26 cellular contexts compared by ENCODE assay signal in genomic region chr9:90259302-90260246, GRCh38.
DNase-seq lines count a peak whose midpoint lies in the region; ATAC-seq and TF ChIP-seq lines count a peak whose summit lies in the region.
"Had no signal": no experiment of that assay in that cellular context is flagged by ENCODE, and none has a peak within 500 bp of the region (broad histone marks: within the 10 kb centered on the region; RNA-seq: fewer than 3 reads in every experiment).

No MANE protein-coding gene starts in this region.

- 91 to 98% methylated on average over 7 of the region's 7 CpGs for WGBS in endodermal cell (ENCODE audit: insufficient coverage in 1 of 2, insufficient read length in 1 of 2), 2 experiments

- no TSS peak for BruUV-seq in PC-3 (replicated peaks; lab: Mats Ljungman, UMichigan)

- no peak overlapping the region for H3K4me3 ChIP-seq in endodermal cell (ENCODE audit: low read length)
- H3K4me3 ChIP-seq in PC-3 (ENCODE audit: low read length), result no peak overlapping the region
- H3K4me3 ChIP-seq: cardiac muscle cell, coronary artery, gastroesophageal sphincter, suprapubic skin had no signal

- H3K36me3 Mint-ChIP-seq in activated T-helper 17 cell treated with anti-CD3 and anti-CD28 coated beads, Interleukin-2, amount 50 U/mL, for 72 hours (ENCODE audit: low read depth), result no peaks in the 10 kb centered on the region
- H3K36me3 Mint-ChIP-seq in endodermal cell (ENCODE audit: low read depth), result no peaks in the 10 kb centered on the region

- intact Hi-C loops in PC-3 (cut with micrococcal nuclease), result no loop called here

- no peaks in the 10 kb centered on the region for H3K36me3 ChIP-seq in endodermal cell (ENCODE audit: control insufficient read depth, insufficient read depth, low read length)
- no peaks in the 10 kb centered on the region for H3K36me3 ChIP-seq in PC-3 (ENCODE audit: low read depth, low read length)
- H3K36me3 ChIP-seq: cardiac muscle cell, gastroesophageal sphincter, suprapubic skin had no signal

- TF ChIP-seq CTCF in endodermal cell (conservative IDR thresholded peaks at IDR 0.05), result no peak
- TF ChIP-seq CTCF in PC-3 (conservative IDR thresholded peaks at IDR 0.05; ENCODE audit: low read depth, low read length), result no peak

- POLR2A ChIA-PET in PC-3 (lab: Charles Lee; ENCODE audit: unreplicated experiment), result no interaction called here

- CTCF ChIA-PET in PC-3 (lab: Charles Lee), result no interaction called here

- H3K9ac ChIP-seq in endodermal cell (ENCODE audit: extremely low read depth, low read length, poor library complexity, severe bottlenecking) (no peak overlapping the region), PC-3 (ENCODE audit: low read length) (no peak overlapping the region)

- no peak overlapping the region for H3K27ac ChIP-seq in endodermal cell (ENCODE audit: low read depth, low read length)
- H3K27ac ChIP-seq in PC-3 (ENCODE audit: low read length), result no peak overlapping the region
- H3K27ac ChIP-seq: cardiac muscle cell, coronary artery, gastroesophageal sphincter, suprapubic skin had no signal

- H3K27me3 ChIP-seq in endodermal cell (ENCODE audit: control insufficient read depth, insufficient read depth, low read length, poor library complexity, severe bottlenecking) (no peaks in the 10 kb centered on the region), PC-3 (ENCODE audit: low read length) (no peaks in the 10 kb centered on the region)
- H3K27me3 ChIP-seq: cardiac muscle cell, gastroesophageal sphincter, suprapubic skin had no signal

- H3K4me1 Mint-ChIP-seq in activated T-helper 17 cell treated with anti-CD3 and anti-CD28 coated beads, Interleukin-2, amount 50 U/mL, for 72 hours, result no peaks in the 10 kb centered on the region
- no peaks in the 10 kb centered on the region for H3K4me1 Mint-ChIP-seq in endodermal cell
- H3K4me1 Mint-ChIP-seq: naive thymus-derived CD8-positive, alpha-beta T cell had no signal

- H3K79me2 ChIP-seq in PC-3 (ENCODE audit: low read length), result no peaks in the 10 kb centered on the region

- H3K9me2 ChIP-seq in PC-3 (replicated peaks; ENCODE audit: low read length), result no peaks in the 10 kb centered on the region

- H2AFZ ChIP-seq in PC-3 (ENCODE audit: low read length), result no peak overlapping the region

- no peak for DNase-seq in endodermal cell
- no peak for DNase-seq in hippocampal formation (lab: John Stamatoyannopoulos, UW)
- DNase-seq in PC-3, result no peak
- DNase-seq: ACHN; activated CD4-positive, alpha-beta T cell treated with anti-CD3 and anti-CD28 coated beads for 4 hours; anterior cingulate cortex; H7; midbrain; naive thymus-derived CD8-positive, alpha-beta T cell; NCI-H1694 treated with DMSO at 0.1 percent for 48 hours; NCI-H69; occipital lobe; RPMI8226; small intestine; stimulated activated CD4-positive, alpha-beta T cell treated with anti-CD3 and anti-CD28 coated beads, Interleukin-2, amount 100 ng/mL, for 24 hours had no signal

- ATAC-seq in GM18519 (IDR thresholded peaks at IDR 0.05; ENCODE audit: low FRiP score, unreplicated experiment) (peak; percentile 54), GM21515 (IDR thresholded peaks at IDR 0.05; ENCODE audit: unreplicated experiment) (peak; percentile 66), HG02798 (IDR thresholded peaks at IDR 0.05; ENCODE audit: poor library complexity, unreplicated experiment) (peak; percentile 39), PC-3 (no peak)
- ATAC-seq in activated T-helper 17 cell treated with anti-CD3 and anti-CD28 coated beads, Interleukin-2, amount 50 U/mL, for 72 hours (replicated peaks), result peak; percentile 19
- ATAC-seq: gastroesophageal sphincter; HepG2; naive thymus-derived CD8-positive, alpha-beta T cell had no signal

- no peaks in the 10 kb centered on the region for H4K20me1 ChIP-seq in PC-3 (ENCODE audit: low read length)

- peaks cover 4% of the 10 kb centered on the region for H3K9me3 Mint-ChIP-seq in activated T-helper 17 cell treated with anti-CD3 and anti-CD28 coated beads, Interleukin-2, amount 50 U/mL, for 72 hours
- peaks cover 20% of the 10 kb centered on the region for H3K9me3 Mint-ChIP-seq in endodermal cell

- no peaks in the 10 kb centered on the region for H3F3A ChIP-seq in PC-3 (ENCODE audit: low read length, unreplicated experiment)

- H3K4me1 ChIP-seq in endodermal cell (ENCODE audit: control insufficient read depth, insufficient read depth, low read length) (no peaks in the 10 kb centered on the region), PC-3 (ENCODE audit: insufficient read depth, low read length) (no peaks in the 10 kb centered on the region)
- H3K4me1 ChIP-seq: gastroesophageal sphincter, suprapubic skin had no signal

- no peak overlapping the region for H3K27ac Mint-ChIP-seq in activated T-helper 17 cell treated with anti-CD3 and anti-CD28 coated beads, Interleukin-2, amount 50 U/mL, for 72 hours
- no peak overlapping the region for H3K27ac Mint-ChIP-seq in endodermal cell
- H3K27ac Mint-ChIP-seq: activated naive CD4-positive, alpha-beta T cell treated with anti-CD3 and anti-CD28 coated beads, Interleukin-2, amount 50 U/mL, for 72 hours; naive thymus-derived CD8-positive, alpha-beta T cell; T-helper 1 cell treated with Interleukin-12 subunit alpha and Interleukin-12 subunit beta and Interleukin-4 antibody, amounts not matched to agents 30 μg/mL and 1 μg/mL, for 36 hours had no signal

- no peak overlapping the region for H3K4me2 ChIP-seq in PC-3 (ENCODE audit: low read length)

- H3K27me3 Mint-ChIP-seq in activated T-helper 17 cell treated with anti-CD3 and anti-CD28 coated beads, Interleukin-2, amount 50 U/mL, for 72 hours, result peaks cover 13% of the 10 kb centered on the region
- H3K27me3 Mint-ChIP-seq in endodermal cell (ENCODE audit: insufficient read depth), result no peaks in the 10 kb centered on the region

- no peak overlapping the region for H3K4me3 Mint-ChIP-seq in activated T-helper 17 cell treated with anti-CD3 and anti-CD28 coated beads, Interleukin-2, amount 50 U/mL, for 72 hours
- H3K4me3 Mint-ChIP-seq in endodermal cell, result no peak overlapping the region
- H3K4me3 Mint-ChIP-seq: naive thymus-derived CD8-positive, alpha-beta T cell; T-helper 1 cell treated with Interleukin-12 subunit alpha and Interleukin-12 subunit beta and Interleukin-4 antibody, amounts not matched to agents 30 μg/mL and 1 μg/mL, for 36 hours had no signal

- H3K9me3 ChIP-seq in endodermal cell (ENCODE audit: control insufficient read depth, low read length) (peaks cover 20% of the 10 kb centered on the region), PC-3 (ENCODE audit: low read length) (no peaks in the 10 kb centered on the region)
